15 cellular contexts compared by ENCODE assay signal in genomic region chr9:91845839-91846238, GRCh38.
DNase-seq lines count a peak whose midpoint lies in the region; TF ChIP-seq lines count a peak whose summit lies in the region.
"Had no signal": no experiment of that assay in that cellular context is flagged by ENCODE, and none has a peak within 500 bp of the region (broad histone marks: within the 10 kb centered on the region; RNA-seq: fewer than 3 reads in every experiment).

No MANE protein-coding gene starts in this region.

- DNase-seq in activated CD4-positive, alpha-beta T cell treated with anti-CD3 and anti-CD28 coated beads, Interleukin-2, amount 10 ng/mL, durations not matched to agents 7 days and 5 days = no peak
- no peak for DNase-seq in activated CD4-positive, alpha-beta T cell treated with anti-CD3 and anti-CD28 coated beads for 4 hours
- DNase-seq in WERI-Rb-1 (peak; percentile 74), neural progenitor cell (ENCODE audit: low spot score) (no peak), RPMI8226 (no peak)
- no peak for DNase-seq in activated T-cell treated with anti-CD3 and anti-CD28 coated beads, Interleukin-2, amount 50 U/mL, for 1 hour
- no peak for DNase-seq in activated CD8-positive, alpha-beta memory T cell treated with anti-CD3 and anti-CD28 coated beads, Interleukin-2, amount 50 U/mL, for 48 hours
- DNase-seq: GF-D8, HFFc6, NCI-H1417, NCI-H187 treated with DMSO at 0.1 percent for 48 hours, NCI-H345, NCI-H526 treated with DMSO at 0.1 percent for 48 hours had no signal

- H3K36me3 ChIP-seq in WERI-Rb-1 (no peaks in the 10 kb centered on the region), neural progenitor cell (no peaks in the 10 kb centered on the region)

- H3K4me3 ChIP-seq in WERI-Rb-1 (ENCODE audit: low read depth, low read length) (no peak overlapping the region), neural progenitor cell (no peak overlapping the region)

- H3K27ac Mint-ChIP-seq in activated CD4-positive, alpha-beta T cell treated with anti-CD3 and anti-CD28 coated beads, Interleukin-2, amount 10 ng/mL, durations not matched to agents 7 days and 5 days = peak overlapping the region; percentile 11
- H3K27ac Mint-ChIP-seq in neural progenitor cell = peak overlapping the region; percentile 74
- H3K27ac Mint-ChIP-seq: HFFc6 had no signal

- H4K20me1 ChIP-seq in neural progenitor cell (ENCODE audit: low read depth) = peaks cover 51% of the 10 kb centered on the region

- no peaks in the 10 kb centered on the region for H3K9me3 ChIP-seq in WERI-Rb-1 (ENCODE audit: severe bottlenecking)
- no peaks in the 10 kb centered on the region for H3K9me3 ChIP-seq in neural progenitor cell (ENCODE audit: low read depth)

- H3K4me1 ChIP-seq in neural progenitor cell = peaks cover 38% of the 10 kb centered on the region

- no peaks in the 10 kb centered on the region for H3K9me3 Mint-ChIP-seq in activated CD4-positive, alpha-beta T cell treated with anti-CD3 and anti-CD28 coated beads, Interleukin-2, amount 10 ng/mL, durations not matched to agents 7 days and 5 days
- no peaks in the 10 kb centered on the region for H3K9me3 Mint-ChIP-seq in neural progenitor cell
- H3K9me3 Mint-ChIP-seq: HFFc6 had no signal

- POLR2A ChIA-PET in activated CD4-positive, alpha-beta T cell treated with anti-CD3 and anti-CD28 coated beads, Interleukin-2, amount 10 ng/mL, durations not matched to agents 7 days and 5 days (lab: Charles Lee) = no interaction called here

- no peaks in the 10 kb centered on the region for H3K36me3 Mint-ChIP-seq in activated CD4-positive, alpha-beta T cell treated with anti-CD3 and anti-CD28 coated beads, Interleukin-2, amount 10 ng/mL, durations not matched to agents 7 days and 5 days (ENCODE audit: low read depth)
- H3K36me3 Mint-ChIP-seq in neural progenitor cell = peaks cover 6% of the 10 kb centered on the region

- CTCF ChIA-PET in activated CD4-positive, alpha-beta T cell treated with anti-CD3 and anti-CD28 coated beads, Interleukin-2, amount 10 ng/mL, durations not matched to agents 7 days and 5 days (lab: Charles Lee) = no interaction called here

- peaks cover 14% of the 10 kb centered on the region for H3K79me2 ChIP-seq in neural progenitor cell (ENCODE audit: low read depth)

- H3K4me3 Mint-ChIP-seq in activated CD4-positive, alpha-beta T cell treated with anti-CD3 and anti-CD28 coated beads, Interleukin-2, amount 10 ng/mL, durations not matched to agents 7 days and 5 days = no peak overlapping the region
- H3K4me3 Mint-ChIP-seq in neural progenitor cell = peak overlapping the region; percentile 30
- H3K4me3 Mint-ChIP-seq: HFFc6 had no signal

- peak overlapping the region; percentile 83 for H3K27ac ChIP-seq in WERI-Rb-1
- no peak overlapping the region for H3K27ac ChIP-seq in neural progenitor cell
- H3K27ac ChIP-seq: C4-2B, KMS-11 had no signal

- H3K27me3 Mint-ChIP-seq in activated CD4-positive, alpha-beta T cell treated with anti-CD3 and anti-CD28 coated beads, Interleukin-2, amount 10 ng/mL, durations not matched to agents 7 days and 5 days = peaks cover 12% of the 10 kb centered on the region
- H3K27me3 Mint-ChIP-seq in neural progenitor cell (ENCODE audit: insufficient read depth, low read depth) = peaks cover 7% of the 10 kb centered on the region

- peaks cover 14% of the 10 kb centered on the region for H3F3A ChIP-seq in neural progenitor cell (ENCODE audit: low read depth)

- no peak overlapping the region for H2AFZ ChIP-seq in neural progenitor cell (replicated peaks)

- H3K27me3 ChIP-seq in WERI-Rb-1 (ENCODE audit: insufficient read depth, low read depth, severe bottlenecking) (no peaks in the 10 kb centered on the region), neural progenitor cell (no peaks in the 10 kb centered on the region)

- no peak overlapping the region for H3K4me2 ChIP-seq in neural progenitor cell
- H3K4me2 ChIP-seq: KMS-11 had no signal

- TF ChIP-seq CTCF in WERI-Rb-1 (IDR thresholded peaks at IDR 0.05; ENCODE audit: low read depth, low read length) (no peak), neural progenitor cell (IDR thresholded peaks at IDR 0.05) (no peak)

- peaks cover 26% of the 10 kb centered on the region for H3K4me1 Mint-ChIP-seq in activated CD4-positive, alpha-beta T cell treated with anti-CD3 and anti-CD28 coated beads, Interleukin-2, amount 10 ng/mL, durations not matched to agents 7 days and 5 days
- H3K4me1 Mint-ChIP-seq in neural progenitor cell = peaks cover 83% of the 10 kb centered on the region

- no peak overlapping the region for H3K9ac ChIP-seq in neural progenitor cell
- H3K9ac ChIP-seq: KMS-11 had no signal
